Comparison of ENCODE assay signal across 22 cellular contexts in genomic region chr5:98500811-98501210, GRCh38.
"Had no signal": no experiment of that assay in that cellular context is flagged by ENCODE, and none has a peak within 500 bp of the region (broad histone marks: within the 10 kb centered on the region; RNA-seq: fewer than 3 reads in every experiment).

No MANE protein-coding gene starts in this region.

- H3K4me3 ChIP-seq: MG63, SJSA1 had no signal

- H3K4me1 ChIP-seq: SJSA1 had no signal

- DNase-seq: IMR-90, Karpas-422, KG1, MG63, NCI-H1092 treated with DMSO at 0.1 percent for 48 hours, NCI-H1436, NCI-H187, NCI-H2029, NCI-H2081 treated with DMSO at 0.1 percent for 48 hours, NCI-H2171, NCI-H226, NCI-H446, NCI-H510A, NCI-H524 treated with DMSO at 0.1 percent for 48 hours, NCI-H69, NCI-H774, Right ventricle myocardium superior, RPMI8226, SIG-M5, SK-N-SH had no signal

- H3K9ac ChIP-seq: SK-N-SH had no signal

- H3K27me3 ChIP-seq: MG63, SJSA1 had no signal

- FAIRE-seq: RCC 7860 had no signal

- H3K9me3 ChIP-seq: MG63, SJSA1, SK-N-SH had no signal

- H3K27ac ChIP-seq: SJSA1 had no signal

- H3K36me3 ChIP-seq: MG63, SJSA1 had no signal
